ENCODE assay signal across 8 cellular contexts in genomic region chr16:56643080-56643778, GRCh38. TPM values are rescaled to one million over a fixed set of nuclear protein-coding genes. Genes with fewer than 3 reads are reported as not detected.
A peak's percentile ranks its signal among the peaks of the same experiment; 100 is the strongest.
DNase-seq lines count a peak whose midpoint lies in the region; ATAC-seq and TF ChIP-seq lines count a peak whose summit lies in the region.

No MANE protein-coding gene starts in this region.

- peaks cover 50% of the 10 kb centered on the region for H3K27me3 Mint-ChIP-seq in T-helper 2 cell treated with Interferon-gamma antibody and Interleukin-4, amounts not matched to agents 5 μg/mL and 100 μg/mL, for 36 hours (ENCODE audit: low read depth)
- peaks cover 100% of the 10 kb centered on the region for H3K27me3 Mint-ChIP-seq in brain

- ATAC-seq in HG02763 (IDR thresholded peaks at IDR 0.05; ENCODE audit: unreplicated experiment): peak; percentile 53
- peak; percentile 88 for ATAC-seq in left colon

- DNase-seq in COLO829 (ENCODE audit: low spot score) (peak; percentile 1), left colon (peak; percentile 90 to 91), NCI-H748 treated with DMSO at 0.1 percent for 48 hours (lab: John Stamatoyannopoulos, UW) (no peak), NCI-H446 (lab: John Stamatoyannopoulos, UW) (no peak)
- peak; percentile 85 for DNase-seq in T-helper 2 cell treated with Interferon-gamma antibody and Interleukin-4, amounts not matched to agents 5 μg/mL and 100 μg/mL, for 36 hours (ENCODE audit: low spot score)
- DNase-seq in stimulated activated CD4-positive, alpha-beta T cell treated with anti-CD3 and anti-CD28 coated beads, Interleukin-4, amount 100 ng/mL, for 24 hours: peak; percentile 78

- peak overlapping the region; percentile 76 for H3K4me3 Mint-ChIP-seq in T-helper 2 cell treated with Interferon-gamma antibody and Interleukin-4, amounts not matched to agents 5 μg/mL and 100 μg/mL, for 36 hours
- H3K4me3 Mint-ChIP-seq in brain: peak overlapping the region in 3 of 5 experiments; percentile 15 to 35 (median 28)

- no peak overlapping the region for H3K27ac Mint-ChIP-seq in T-helper 2 cell treated with Interferon-gamma antibody and Interleukin-4, amounts not matched to agents 5 μg/mL and 100 μg/mL, for 36 hours
- H3K27ac Mint-ChIP-seq in brain: no peak overlapping the region

- intact Hi-C loops in left colon (cut with DNase I, micrococcal nuclease): no loop called here

- no peaks in the 10 kb centered on the region for H3K9me3 Mint-ChIP-seq in T-helper 2 cell treated with Interferon-gamma antibody and Interleukin-4, amounts not matched to agents 5 μg/mL and 100 μg/mL, for 36 hours
- H3K9me3 Mint-ChIP-seq in brain: peaks cover 0 to 4% (median 0%) of the 10 kb centered on the region in 5 experiments

- peak in 1 of 2 experiments; percentile 21 for TF ChIP-seq CTCF in brain (conservative IDR thresholded peaks at IDR 0.05)

- H3K36me3 Mint-ChIP-seq in T-helper 2 cell treated with Interferon-gamma antibody and Interleukin-4, amounts not matched to agents 5 μg/mL and 100 μg/mL, for 36 hours (ENCODE audit: low read depth): no peaks in the 10 kb centered on the region
- no peaks in the 10 kb centered on the region for H3K36me3 Mint-ChIP-seq in brain

- H3K4me1 Mint-ChIP-seq in T-helper 2 cell treated with Interferon-gamma antibody and Interleukin-4, amounts not matched to agents 5 μg/mL and 100 μg/mL, for 36 hours (ENCODE audit: low read depth): peaks cover 23% of the 10 kb centered on the region
- H3K4me1 Mint-ChIP-seq in brain: peaks cover 5% of the 10 kb centered on the region

RNA-seq across cellular contexts. Expression of gene MT1A, which starts 4.8 kb away (rescaled TPM):
- polyA plus RNA-seq in brain (ENCODE audit: insufficient read depth, low read depth, low replicate concordance): 2.2 TPM
- 1 to 10 TPM; 4.7 to 5.1 TPM for total RNA-seq in left colon

RNA-seq across cellular contexts. Expression of gene MT1B, which starts 8.5 kb away (rescaled TPM):
- polyA plus RNA-seq in brain (ENCODE audit: insufficient read depth, low read depth, low replicate concordance): not detected
- total RNA-seq in left colon: not detected

RNA-seq across cellular contexts. Expression of gene MT1M, which starts 10.8 kb away (rescaled TPM):
- polyA plus RNA-seq in brain (ENCODE audit: insufficient read depth, low read depth, low replicate concordance): 33.3 TPM
- 10 to 100 TPM in 1 of 2 donors, 1 to 10 TPM in 1; 5.1 to 60.6 TPM for total RNA-seq in left colon

RNA-seq across cellular contexts. Expression of gene MT1F, which starts 14.5 kb away (rescaled TPM):
- 167 TPM for polyA plus RNA-seq in brain (ENCODE audit: insufficient read depth, low read depth, low replicate concordance)
- 10 to 100 TPM in 1 of 2 donors, 1 to 10 TPM in 1; 9.0 to 71.2 TPM for total RNA-seq in left colon

RNA-seq across cellular contexts. Expression of gene MT1E, which starts 17.6 kb away (rescaled TPM):
- 112 TPM for polyA plus RNA-seq in brain (ENCODE audit: insufficient read depth, low read depth, low replicate concordance)
- 100 to 1,000 TPM in 1 of 2 donors, 10 to 100 TPM in 1; 64.7 to 240 TPM for total RNA-seq in left colon

Comparison
In these comparisons a context has a peak if more than half of its experiments do, and no peak if none do; other contexts are left out.
1. DNase-seq: peak in COLO829 (single experiment), T-helper 2 cell treated with Interferon-gamma antibody and Interleukin-4, amounts not matched to agents 5 μg/mL and 100 μg/mL, for 36 hours (single experiment), left colon (2 of 2) and stimulated activated CD4-positive, alpha-beta T cell treated with anti-CD3 and anti-CD28 coated beads, Interleukin-4, amount 100 ng/mL, for 24 hours (single experiment); none in NCI-H748 treated with DMSO at 0.1 percent for 48 hours (single experiment) and NCI-H446 (0 of 2).